In genomic region chr4:6768539-6768905, GRCh38 we compare ENCODE assay signal across 1 cellular context.
TF ChIP-seq lines count a peak whose summit lies in the region.

No MANE protein-coding gene starts in this region.

TF ChIP-seq in SK-N-SH treated with all-trans-retinoic acid at 6 μM for 48 hours, 23 proteins besides CTCF, POLR2A, EP300 and RAD21 (continued from another document):
- no peak for TF ChIP-seq ARNTL (CRISPR knock-in tag; IDR thresholded peaks at IDR 0.05; ENCODE audit: borderline replicate concordance, low read depth)
- TF ChIP-seq, protein P1, sequence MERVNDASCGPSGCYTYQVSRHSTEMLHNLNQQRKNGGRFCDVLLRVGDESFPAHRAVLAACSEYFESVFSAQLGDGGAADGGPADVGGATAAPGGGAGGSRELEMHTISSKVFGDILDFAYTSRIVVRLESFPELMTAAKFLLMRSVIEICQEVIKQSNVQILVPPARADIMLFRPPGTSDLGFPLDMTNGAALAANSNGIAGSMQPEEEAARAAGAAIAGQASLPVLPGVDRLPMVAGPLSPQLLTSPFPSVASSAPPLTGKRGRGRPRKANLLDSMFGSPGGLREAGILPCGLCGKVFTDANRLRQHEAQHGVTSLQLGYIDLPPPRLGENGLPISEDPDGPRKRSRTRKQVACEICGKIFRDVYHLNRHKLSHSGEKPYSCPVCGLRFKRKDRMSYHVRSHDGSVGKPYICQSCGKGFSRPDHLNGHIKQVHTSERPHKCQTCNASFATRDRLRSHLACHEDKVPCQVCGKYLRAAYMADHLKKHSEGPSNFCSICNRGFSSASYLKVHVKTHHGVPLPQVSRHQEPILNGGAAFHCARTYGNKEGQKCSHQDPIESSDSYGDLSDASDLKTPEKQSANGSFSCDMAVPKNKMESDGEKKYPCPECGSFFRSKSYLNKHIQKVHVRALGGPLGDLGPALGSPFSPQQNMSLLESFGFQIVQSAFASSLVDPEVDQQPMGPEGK (CRISPR knock-in tag; IDR thresholded peaks at IDR 0.05; ENCODE audit: borderline replicate concordance) = no peak
- TF ChIP-seq BACH2 (CRISPR knock-in tag; IDR thresholded peaks at IDR 0.05; ENCODE audit: borderline replicate concordance) = no peak
- TF ChIP-seq ESRRG (CRISPR knock-in tag; IDR thresholded peaks at IDR 0.05) = no peak
- TF ChIP-seq ZFP30 (CRISPR knock-in tag; IDR thresholded peaks at IDR 0.05) = no peak
- no peak for TF ChIP-seq CSRNP3 (CRISPR knock-in tag; IDR thresholded peaks at IDR 0.05)
- no peak for TF ChIP-seq TOX (CRISPR knock-in tag; IDR thresholded peaks at IDR 0.05; ENCODE audit: borderline replicate concordance)
- TF ChIP-seq CREB5 (CRISPR knock-in tag; IDR thresholded peaks at IDR 0.05; ENCODE audit: low read depth) = no peak
- TF ChIP-seq ZNF70 (CRISPR knock-in tag; IDR thresholded peaks at IDR 0.05) = no peak
- no peak for TF ChIP-seq ZNF565 (CRISPR knock-in tag; conservative IDR thresholded peaks at IDR 0.05; ENCODE audit: low read depth)
- no peak for TF ChIP-seq CSDC2 (CRISPR knock-in tag; IDR thresholded peaks at IDR 0.05)
- no peak for TF ChIP-seq PPARA (CRISPR knock-in tag; IDR thresholded peaks at IDR 0.05; ENCODE audit: borderline replicate concordance)
- TF ChIP-seq, protein P2, sequence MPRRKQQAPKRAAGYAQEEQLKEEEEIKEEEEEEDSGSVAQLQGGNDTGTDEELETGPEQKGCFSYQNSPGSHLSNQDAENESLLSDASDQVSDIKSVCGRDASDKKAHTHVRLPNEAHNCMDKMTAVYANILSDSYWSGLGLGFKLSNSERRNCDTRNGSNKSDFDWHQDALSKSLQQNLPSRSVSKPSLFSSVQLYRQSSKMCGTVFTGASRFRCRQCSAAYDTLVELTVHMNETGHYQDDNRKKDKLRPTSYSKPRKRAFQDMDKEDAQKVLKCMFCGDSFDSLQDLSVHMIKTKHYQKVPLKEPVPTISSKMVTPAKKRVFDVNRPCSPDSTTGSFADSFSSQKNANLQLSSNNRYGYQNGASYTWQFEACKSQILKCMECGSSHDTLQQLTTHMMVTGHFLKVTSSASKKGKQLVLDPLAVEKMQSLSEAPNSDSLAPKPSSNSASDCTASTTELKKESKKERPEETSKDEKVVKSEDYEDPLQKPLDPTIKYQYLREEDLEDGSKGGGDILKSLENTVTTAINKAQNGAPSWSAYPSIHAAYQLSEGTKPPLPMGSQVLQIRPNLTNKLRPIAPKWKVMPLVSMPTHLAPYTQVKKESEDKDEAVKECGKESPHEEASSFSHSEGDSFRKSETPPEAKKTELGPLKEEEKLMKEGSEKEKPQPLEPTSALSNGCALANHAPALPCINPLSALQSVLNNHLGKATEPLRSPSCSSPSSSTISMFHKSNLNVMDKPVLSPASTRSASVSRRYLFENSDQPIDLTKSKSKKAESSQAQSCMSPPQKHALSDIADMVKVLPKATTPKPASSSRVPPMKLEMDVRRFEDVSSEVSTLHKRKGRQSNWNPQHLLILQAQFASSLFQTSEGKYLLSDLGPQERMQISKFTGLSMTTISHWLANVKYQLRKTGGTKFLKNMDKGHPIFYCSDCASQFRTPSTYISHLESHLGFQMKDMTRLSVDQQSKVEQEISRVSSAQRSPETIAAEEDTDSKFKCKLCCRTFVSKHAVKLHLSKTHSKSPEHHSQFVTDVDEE (CRISPR knock-in tag; IDR thresholded peaks at IDR 0.05) = no peak
- no peak for TF ChIP-seq RARB (CRISPR knock-in tag; IDR thresholded peaks at IDR 0.05)
